ENCODE assay signal across 1 cellular context in the genomic region with DNA sequence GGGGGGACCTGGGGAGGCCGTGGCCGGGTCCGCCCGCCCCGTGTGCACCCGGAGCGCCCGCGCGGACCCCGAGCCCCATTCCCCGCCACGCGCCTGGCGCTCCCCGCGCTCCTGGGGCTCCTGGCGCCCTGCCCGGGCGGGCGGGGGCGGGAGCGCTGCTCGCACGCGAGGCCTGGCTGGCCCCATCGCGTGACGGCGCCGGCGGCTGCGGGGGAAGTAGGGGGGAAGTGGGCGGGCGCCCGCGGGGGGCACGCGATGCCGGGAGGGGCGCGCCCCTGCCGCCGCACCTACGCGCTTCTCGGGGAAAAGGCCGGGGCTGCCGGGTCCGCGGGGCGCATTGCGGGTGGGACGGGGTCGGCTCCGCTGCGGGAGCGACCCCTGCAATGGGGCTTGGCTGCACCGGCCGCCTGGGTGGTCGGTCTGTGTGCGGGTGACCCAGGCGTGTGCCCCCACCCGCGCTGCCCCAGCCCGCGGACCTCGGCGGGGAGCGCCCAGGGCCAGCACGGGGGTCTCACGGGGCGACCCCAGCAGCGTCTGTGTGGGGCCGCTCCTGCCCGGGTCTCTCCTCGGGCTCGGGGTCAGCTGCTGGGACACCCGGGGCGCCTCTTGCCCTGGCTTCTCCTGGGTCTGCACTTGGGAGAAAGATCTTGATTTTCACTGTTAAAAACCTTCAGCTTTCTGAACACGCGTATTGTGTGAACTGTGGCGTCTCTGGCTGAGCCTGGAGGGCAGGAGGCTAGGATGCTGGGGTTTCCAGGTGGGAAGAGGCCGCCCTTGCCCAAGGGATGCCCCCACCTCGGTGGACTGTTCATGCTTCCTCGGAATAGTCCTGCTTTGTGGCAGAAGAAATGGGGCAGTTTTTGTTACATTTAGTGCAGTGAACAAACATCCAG.
A peak's percentile ranks its signal among the peaks of the same experiment; 100 is the strongest.
TF ChIP-seq lines count a peak whose summit lies in the region.

No MANE protein-coding gene starts in this region.

TF ChIP-seq in HEK293, 187 proteins besides CTCF, POLR2A, EP300 and RAD21 (continued from another document):
- no peak for TF ChIP-seq SP2 (tag by site-specific recombination; IDR thresholded peaks at IDR 0.05)
- TF ChIP-seq, protein P1, sequence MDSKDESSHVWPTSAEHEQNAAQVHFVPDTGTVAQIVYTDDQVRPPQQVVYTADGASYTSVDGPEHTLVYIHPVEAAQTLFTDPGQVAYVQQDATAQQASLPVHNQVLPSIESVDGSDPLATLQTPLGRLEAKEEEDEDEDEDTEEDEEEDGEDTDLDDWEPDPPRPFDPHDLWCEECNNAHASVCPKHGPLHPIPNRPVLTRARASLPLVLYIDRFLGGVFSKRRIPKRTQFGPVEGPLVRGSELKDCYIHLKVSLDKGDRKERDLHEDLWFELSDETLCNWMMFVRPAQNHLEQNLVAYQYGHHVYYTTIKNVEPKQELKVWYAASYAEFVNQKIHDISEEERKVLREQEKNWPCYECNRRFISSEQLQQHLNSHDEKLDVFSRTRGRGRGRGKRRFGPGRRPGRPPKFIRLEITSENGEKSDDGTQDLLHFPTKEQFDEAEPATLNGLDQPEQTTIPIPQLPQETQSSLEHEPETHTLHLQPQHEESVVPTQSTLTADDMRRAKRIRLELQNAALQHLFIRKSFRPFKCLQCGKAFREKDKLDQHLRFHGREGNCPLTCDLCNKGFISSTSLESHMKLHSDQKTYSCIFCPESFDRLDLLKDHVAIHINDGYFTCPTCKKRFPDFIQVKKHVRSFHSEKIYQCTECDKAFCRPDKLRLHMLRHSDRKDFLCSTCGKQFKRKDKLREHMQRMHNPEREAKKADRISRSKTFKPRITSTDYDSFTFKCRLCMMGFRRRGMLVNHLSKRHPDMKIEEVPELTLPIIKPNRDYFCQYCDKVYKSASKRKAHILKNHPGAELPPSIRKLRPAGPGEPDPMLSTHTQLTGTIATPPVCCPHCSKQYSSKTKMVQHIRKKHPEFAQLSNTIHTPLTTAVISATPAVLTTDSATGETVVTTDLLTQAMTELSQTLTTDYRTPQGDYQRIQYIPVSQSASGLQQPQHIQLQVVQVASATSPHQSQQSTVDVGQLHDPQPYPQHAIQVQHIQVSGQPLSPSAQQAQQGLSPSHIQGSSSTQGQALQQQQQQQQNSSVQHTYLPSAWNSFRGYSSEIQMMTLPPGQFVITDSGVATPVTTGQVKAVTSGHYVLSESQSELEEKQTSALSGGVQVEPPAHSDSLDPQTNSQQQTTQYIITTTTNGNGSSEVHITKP (tag by site-specific recombination; IDR thresholded peaks at IDR 0.05): no peak
- TF ChIP-seq ZNF707 (tag by site-specific recombination; IDR thresholded peaks at IDR 0.05): no peak
- peak; percentile 98 for TF ChIP-seq GLIS1 (tag by site-specific recombination; IDR thresholded peaks at IDR 0.05)
- TF ChIP-seq, protein P2, sequence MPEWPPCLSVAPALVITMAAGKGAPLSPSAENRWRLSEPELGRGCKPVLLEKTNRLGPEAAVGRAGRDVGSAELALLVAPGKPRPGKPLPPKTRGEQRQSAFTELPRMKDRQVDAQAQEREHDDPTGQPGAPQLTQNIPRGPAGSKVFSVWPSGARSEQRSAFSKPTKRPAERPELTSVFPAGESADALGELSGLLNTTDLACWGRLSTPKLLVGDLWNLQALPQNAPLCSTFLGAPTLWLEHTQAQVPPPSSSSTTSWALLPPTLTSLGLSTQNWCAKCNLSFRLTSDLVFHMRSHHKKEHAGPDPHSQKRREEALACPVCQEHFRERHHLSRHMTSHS (tag by site-specific recombination; IDR thresholded peaks at IDR 0.05): no peak
- TF ChIP-seq, protein P3, sequence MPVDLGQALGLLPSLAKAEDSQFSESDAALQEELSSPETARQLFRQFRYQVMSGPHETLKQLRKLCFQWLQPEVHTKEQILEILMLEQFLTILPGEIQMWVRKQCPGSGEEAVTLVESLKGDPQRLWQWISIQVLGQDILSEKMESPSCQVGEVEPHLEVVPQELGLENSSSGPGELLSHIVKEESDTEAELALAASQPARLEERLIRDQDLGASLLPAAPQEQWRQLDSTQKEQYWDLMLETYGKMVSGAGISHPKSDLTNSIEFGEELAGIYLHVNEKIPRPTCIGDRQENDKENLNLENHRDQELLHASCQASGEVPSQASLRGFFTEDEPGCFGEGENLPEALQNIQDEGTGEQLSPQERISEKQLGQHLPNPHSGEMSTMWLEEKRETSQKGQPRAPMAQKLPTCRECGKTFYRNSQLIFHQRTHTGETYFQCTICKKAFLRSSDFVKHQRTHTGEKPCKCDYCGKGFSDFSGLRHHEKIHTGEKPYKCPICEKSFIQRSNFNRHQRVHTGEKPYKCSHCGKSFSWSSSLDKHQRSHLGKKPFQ (tag by site-specific recombination; IDR thresholded peaks at IDR 0.05): peak; percentile 71; the same call in 1 of the 2 replicates
- TF ChIP-seq ZBTB1 (tag by site-specific recombination; IDR thresholded peaks at IDR 0.05): no peak
- no peak for TF ChIP-seq ZNF677 (tag by site-specific recombination; IDR thresholded peaks at IDR 0.05)
- no peak for TF ChIP-seq ZBTB20 (tag by site-specific recombination; IDR thresholded peaks at IDR 0.05)
- peak; percentile 72 for TF ChIP-seq ZIC2 (tag by site-specific recombination; IDR thresholded peaks at IDR 0.05)
- TF ChIP-seq ZNF76 (tag by site-specific recombination; IDR thresholded peaks at IDR 0.05; ENCODE audit: borderline replicate concordance, low read depth): no peak
- no peak for TF ChIP-seq ZNF571 (tag by site-specific recombination; IDR thresholded peaks at IDR 0.05)
- TF ChIP-seq, protein P4, sequence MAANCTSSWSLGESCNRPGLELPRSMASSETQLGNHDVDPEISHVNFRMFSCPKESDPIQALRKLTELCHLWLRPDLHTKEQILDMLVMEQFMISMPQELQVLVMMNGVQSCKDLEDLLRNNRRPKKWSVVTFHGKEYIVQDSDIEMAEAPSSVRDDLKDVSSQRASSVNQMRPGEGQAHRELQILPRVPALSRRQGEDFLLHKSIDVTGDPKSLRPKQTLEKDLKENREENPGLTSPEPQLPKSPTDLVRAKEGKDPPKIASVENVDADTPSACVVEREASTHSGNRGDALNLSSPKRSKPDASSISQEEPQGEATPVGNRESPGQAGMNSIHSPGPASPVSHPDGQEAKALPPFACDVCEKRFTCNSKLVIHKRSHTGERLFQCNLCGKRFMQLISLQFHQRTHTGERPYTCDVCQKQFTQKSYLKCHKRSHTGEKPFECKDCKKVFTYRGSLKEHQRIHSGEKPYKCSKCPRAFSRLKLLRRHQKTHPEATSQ (tag by site-specific recombination; IDR thresholded peaks at IDR 0.05): no peak
- no peak for TF ChIP-seq ZNF701 (tag by site-specific recombination; IDR thresholded peaks at IDR 0.05)
- TF ChIP-seq ZFP41 (tag by site-specific recombination; IDR thresholded peaks at IDR 0.05; ENCODE audit: borderline replicate concordance): no peak
